Comparison of ENCODE assay signal across 6 cellular contexts in the genomic region with DNA sequence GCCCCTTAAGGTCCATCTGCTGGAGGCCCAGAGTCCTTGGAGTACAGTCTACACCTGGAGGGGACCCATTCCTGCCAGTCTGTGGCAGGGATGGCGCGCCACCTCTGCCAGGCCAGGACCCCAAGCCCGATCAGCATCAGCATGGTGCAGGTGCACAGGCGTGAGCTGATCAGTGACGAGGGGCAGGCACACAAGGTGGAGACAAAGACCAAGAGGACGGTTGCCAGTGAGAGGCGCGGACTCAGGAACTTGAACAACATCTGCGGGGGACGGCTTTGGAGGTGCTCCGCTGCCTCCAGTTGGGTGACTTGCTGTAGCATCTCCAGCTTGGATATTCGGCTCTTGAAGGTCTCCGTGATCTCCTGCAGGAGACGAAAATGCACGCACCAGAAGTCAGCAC. TPM values are rescaled to one million over a fixed set of nuclear protein-coding genes. Genes with fewer than 3 reads are reported as not detected.
"Had no signal": no experiment of that assay in that cellular context is flagged by ENCODE, and none has a peak within 500 bp of the region (broad histone marks: within the 10 kb centered on the region; RNA-seq: fewer than 3 reads in every experiment).

No MANE protein-coding gene starts in this region.

RNA-seq across cellular contexts. Expression of a gene that starts 14.1 kb away (rescaled TPM):
- total RNA-seq: GM23248, H1, H4, H7, H9, HFFc6 had no signal
- polyA plus RNA-seq: GM23248, H1 had no signal

RNA-seq across cellular contexts. Expression of a gene that starts 23.1 kb away (rescaled TPM):
- total RNA-seq: GM23248, H1, H4, H7, H9, HFFc6 had no signal
- polyA plus RNA-seq: GM23248, H1 had no signal

RNA-seq across cellular contexts. Expression of a gene that starts 52.4 kb away (rescaled TPM):
- total RNA-seq: GM23248, H1, H4, H7, H9, HFFc6 had no signal
- polyA plus RNA-seq: GM23248, H1 had no signal
